Comparison of ENCODE assay signal across 10 cellular contexts in the genomic region with DNA sequence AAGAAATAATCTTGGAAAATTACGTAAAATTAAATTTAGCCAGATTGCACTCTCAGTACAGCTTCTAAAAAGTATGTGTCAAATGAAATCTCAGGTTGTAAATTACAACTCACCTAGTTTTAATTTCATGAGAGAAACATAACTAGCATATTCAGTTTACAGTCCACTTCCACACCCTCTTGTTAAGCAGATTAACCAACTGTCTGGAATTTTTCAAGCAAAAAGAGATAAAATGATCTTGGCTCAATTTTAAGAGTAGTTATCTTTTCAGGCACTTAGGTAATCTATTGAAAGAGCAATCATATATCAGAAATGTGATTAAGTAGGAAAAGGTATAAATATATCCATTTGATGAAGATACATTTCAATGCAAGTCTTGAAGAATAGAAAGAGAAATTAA.
"Had no signal": no experiment of that assay in that cellular context is flagged by ENCODE, and none has a peak within 500 bp of the region (broad histone marks: within the 10 kb centered on the region; RNA-seq: fewer than 3 reads in every experiment).

No MANE protein-coding gene starts in this region.

- DNase-seq: GM23248, GOT3, H7, H9, HCEC 1CT, HFFc6 had no signal

- H3K9me3 Mint-ChIP-seq: GM23338, H9 had no signal

- H3K9me3 ChIP-seq: HAP-1 had no signal

- H2AFZ ChIP-seq: GM23248, GM23338 had no signal

- H3K27ac Mint-ChIP-seq: GM23338, H9, HFFc6 had no signal

- H3K4me1 Mint-ChIP-seq: GM23338, H9 had no signal

- H3K4me3 Mint-ChIP-seq: GM23338, H9, HFFc6 had no signal

- H3K36me3 ChIP-seq: HAP-1 had no signal

- H3K9ac ChIP-seq: GM23248 had no signal

- H3K27ac ChIP-seq: GM23248 had no signal

- H3K4me1 ChIP-seq: HAP-1 had no signal

- H3K4me2 ChIP-seq: GM23338 had no signal

- H3K4me3 ChIP-seq: GM23248, GM23338, HAP-1 had no signal

- FAIRE-seq: H1 had no signal

- ATAC-seq: GM23338, HCT116 had no signal
